In genomic region chr11:61851128-61851899, GRCh38 we compare ENCODE assay signal across 17 cellular contexts. TPM values are rescaled to one million over a fixed set of nuclear protein-coding genes. Genes with fewer than 3 reads are reported as not detected.
A peak's percentile ranks its signal among the peaks of the same experiment; 100 is the strongest.
DNase-seq lines count a peak whose midpoint lies in the region; ATAC-seq and TF ChIP-seq lines count a peak whose summit lies in the region.
"Had no signal": no experiment of that assay in that cellular context is flagged by ENCODE, and none has a peak within 500 bp of the region (broad histone marks: within the 10 kb centered on the region; RNA-seq: fewer than 3 reads in every experiment).

No MANE protein-coding gene starts in this region.

- H3K27me3 Mint-ChIP-seq in WTC11 (ENCODE audit: low read depth), result no peaks in the 10 kb centered on the region
- peaks cover 17% of the 10 kb centered on the region for H3K27me3 Mint-ChIP-seq in endothelial cell (ENCODE audit: unreplicated experiment)
- no peaks in the 10 kb centered on the region for H3K27me3 Mint-ChIP-seq in stimulated activated naive B cell treated with anti-CD40 and anti-IgM and Interleukin-4, amounts not matched to agents 10 μg/mL and 1 μg/mL and 100 μg/mL, for 72 hours
- H3K27me3 Mint-ChIP-seq in T-helper 17 cell, result no peaks in the 10 kb centered on the region
- H3K27me3 Mint-ChIP-seq: stimulated activated naive CD8-positive, alpha-beta T cell treated with anti-CD3 and anti-CD28 coated beads, Interleukin-15, amount 100 ng/mL, for 72 hours had no signal

- H3K27ac ChIP-seq in layer of hippocampus (ENCODE audit: low read depth, low read length), result peak overlapping the region; percentile 55

- H3K4me1 Mint-ChIP-seq in WTC11 (no peaks in the 10 kb centered on the region), endothelial cell (ENCODE audit: unreplicated experiment) (peaks cover 5% of the 10 kb centered on the region), T-helper 17 cell (no peaks in the 10 kb centered on the region)
- peaks cover 0 to 2% of the 10 kb centered on the region in 2 donors for H3K4me1 Mint-ChIP-seq in stimulated activated naive B cell treated with anti-CD40 and anti-IgM and Interleukin-4, amounts not matched to agents 10 μg/mL and 1 μg/mL and 100 μg/mL, for 72 hours
- H3K4me1 Mint-ChIP-seq: CD8-positive, alpha-beta memory T cell; stimulated activated naive CD8-positive, alpha-beta T cell treated with anti-CD3 and anti-CD28 coated beads, Interleukin-15, amount 100 ng/mL, for 72 hours had no signal

- H3K27me3 ChIP-seq in layer of hippocampus (ENCODE audit: control insufficient read depth, insufficient read depth, low read length), result no peaks in the 10 kb centered on the region
- H3K27me3 ChIP-seq: esophagus muscularis mucosa had no signal

- ATAC-seq in WTC11 (no peak), T-helper 17 cell (no peak), HG03045 (IDR thresholded peaks at IDR 0.05; ENCODE audit: unreplicated experiment) (no peak), HG03135 (IDR thresholded peaks at IDR 0.05; ENCODE audit: unreplicated experiment) (no peak)
- no peak for ATAC-seq in stimulated activated naive B cell treated with anti-CD40 and anti-IgM and Interleukin-4, amounts not matched to agents 10 μg/mL and 1 μg/mL and 100 μg/mL, for 72 hours (replicated peaks)
- ATAC-seq: stimulated activated naive CD8-positive, alpha-beta T cell treated with anti-CD3 and anti-CD28 coated beads, Interleukin-15, amount 100 ng/mL, for 72 hours had no signal

- H3K36me3 Mint-ChIP-seq in WTC11, result peaks cover 76% of the 10 kb centered on the region
- peaks cover 61% of the 10 kb centered on the region for H3K36me3 Mint-ChIP-seq in endothelial cell (ENCODE audit: low read depth, unreplicated experiment)
- H3K36me3 Mint-ChIP-seq in stimulated activated naive B cell treated with anti-CD40 and anti-IgM and Interleukin-4, amounts not matched to agents 10 μg/mL and 1 μg/mL and 100 μg/mL, for 72 hours, result peaks cover 50 to 77% of the 10 kb centered on the region in 2 donors
- no peaks in the 10 kb centered on the region for H3K36me3 Mint-ChIP-seq in T-helper 17 cell (ENCODE audit: low read depth)

- no peak overlapping the region for H3K4me3 Mint-ChIP-seq in WTC11
- peak overlapping the region; percentile 54 for H3K4me3 Mint-ChIP-seq in endothelial cell (ENCODE audit: unreplicated experiment)
- H3K4me3 Mint-ChIP-seq in stimulated activated naive B cell treated with anti-CD40 and anti-IgM and Interleukin-4, amounts not matched to agents 10 μg/mL and 1 μg/mL and 100 μg/mL, for 72 hours, result no peak overlapping the region
- H3K4me3 Mint-ChIP-seq in T-helper 17 cell, result no peak overlapping the region
- H3K4me3 Mint-ChIP-seq: CD8-positive, alpha-beta memory T cell; nephron; stimulated activated naive CD8-positive, alpha-beta T cell treated with anti-CD3 and anti-CD28 coated beads, Interleukin-15, amount 100 ng/mL, for 72 hours had no signal

- POLR2A ChIA-PET in WTC11 (lab: Charles Lee), result no interaction called here

- H3K9me3 ChIP-seq in T-helper 17 cell (ENCODE audit: control insufficient read depth, low read length, poor library complexity, severe bottlenecking), result no peaks in the 10 kb centered on the region
- H3K9me3 ChIP-seq: esophagus muscularis mucosa had no signal

- CTCF ChIA-PET in WTC11 (lab: Charles Lee), result no interaction called here

- peak overlapping the region; percentile 49 for H3K27ac Mint-ChIP-seq in WTC11
- H3K27ac Mint-ChIP-seq in endothelial cell (ENCODE audit: unreplicated experiment), result no peak overlapping the region
- H3K27ac Mint-ChIP-seq in stimulated activated naive B cell treated with anti-CD40 and anti-IgM and Interleukin-4, amounts not matched to agents 10 μg/mL and 1 μg/mL and 100 μg/mL, for 72 hours, result peak overlapping the region; percentile 31
- H3K27ac Mint-ChIP-seq in T-helper 17 cell, result no peak overlapping the region
- H3K27ac Mint-ChIP-seq: CD8-positive, alpha-beta memory T cell; nephron had no signal

- TF ChIP-seq CTCF in WTC11 (IDR thresholded peaks at IDR 0.05) (no peak), endothelial cell (IDR thresholded peaks at IDR 0.05; ENCODE audit: unreplicated experiment) (no peak)

- no peak for DNase-seq in WTC11 (ENCODE audit: low spot score)
- no peak for DNase-seq in endothelial cell (ENCODE audit: low spot score)
- DNase-seq in stimulated activated naive B cell treated with anti-CD40 and anti-IgM and Interleukin-4, amounts not matched to agents 10 μg/mL and 1 μg/mL and 100 μg/mL, for 72 hours, result no peak
- no peak for DNase-seq in T-helper 17 cell
- DNase-seq in HuH-7 (ENCODE audit: low spot score), result no peak
- DNase-seq: activated CD4-positive, alpha-beta T cell treated with anti-CD3 and anti-CD28 coated beads, Interleukin-2, amount 50 U/mL, for 1 hour; activated naive CD4-positive, alpha-beta T cell treated with Interleukin-2 at 50 U/mL for 16 hours; CD8-positive, alpha-beta memory T cell; DMS79; mesenchymal stem cell; NCI-H1417 treated with DMSO at 0.1 percent for 48 hours; stimulated activated naive CD8-positive, alpha-beta T cell treated with anti-CD3 and anti-CD28 coated beads, Interleukin-15, amount 100 ng/mL, for 72 hours had no signal

- no peaks in the 10 kb centered on the region for H3K9me3 Mint-ChIP-seq in WTC11
- H3K9me3 Mint-ChIP-seq in endothelial cell (ENCODE audit: unreplicated experiment), result no peaks in the 10 kb centered on the region
- H3K9me3 Mint-ChIP-seq in stimulated activated naive B cell treated with anti-CD40 and anti-IgM and Interleukin-4, amounts not matched to agents 10 μg/mL and 1 μg/mL and 100 μg/mL, for 72 hours, result no peaks in the 10 kb centered on the region
- H3K9me3 Mint-ChIP-seq: CD8-positive, alpha-beta memory T cell; nephron; stimulated activated naive CD8-positive, alpha-beta T cell treated with anti-CD3 and anti-CD28 coated beads, Interleukin-15, amount 100 ng/mL, for 72 hours had no signal

TF ChIP-seq in WTC11, 78 proteins besides CTCF, POLR2A, EP300 and RAD21 (continues in another document):
- TF ChIP-seq GRHL2 (CRISPR knock-in tag; IDR thresholded peaks at IDR 0.05; ENCODE audit: insufficient replicate concordance, severe bottlenecking) (no peak), ZNF121 (CRISPR knock-in tag; IDR thresholded peaks at IDR 0.05) (no peak), FOXJ3 (CRISPR knock-in tag; IDR thresholded peaks at IDR 0.05; ENCODE audit: borderline replicate concordance) (no peak), NFYB (CRISPR knock-in tag; conservative IDR thresholded peaks at IDR 0.05; ENCODE audit: low read depth) (no peak), EMX1 (CRISPR knock-in tag; IDR thresholded peaks at IDR 0.05) (no peak), PRRX2 (CRISPR knock-in tag; IDR thresholded peaks at IDR 0.05) (no peak), SOX15 (CRISPR knock-in tag; IDR thresholded peaks at IDR 0.05) (no peak), CREM (CRISPR knock-in tag; IDR thresholded peaks at IDR 0.05) (no peak), ZNF396 (CRISPR knock-in tag; IDR thresholded peaks at IDR 0.05; ENCODE audit: borderline replicate concordance) (no peak), NFE2L1 (CRISPR knock-in tag; IDR thresholded peaks at IDR 0.05) (no peak), TP53 (CRISPR knock-in tag; IDR thresholded peaks at IDR 0.05) (no peak)
- TF ChIP-seq, protein P1, sequence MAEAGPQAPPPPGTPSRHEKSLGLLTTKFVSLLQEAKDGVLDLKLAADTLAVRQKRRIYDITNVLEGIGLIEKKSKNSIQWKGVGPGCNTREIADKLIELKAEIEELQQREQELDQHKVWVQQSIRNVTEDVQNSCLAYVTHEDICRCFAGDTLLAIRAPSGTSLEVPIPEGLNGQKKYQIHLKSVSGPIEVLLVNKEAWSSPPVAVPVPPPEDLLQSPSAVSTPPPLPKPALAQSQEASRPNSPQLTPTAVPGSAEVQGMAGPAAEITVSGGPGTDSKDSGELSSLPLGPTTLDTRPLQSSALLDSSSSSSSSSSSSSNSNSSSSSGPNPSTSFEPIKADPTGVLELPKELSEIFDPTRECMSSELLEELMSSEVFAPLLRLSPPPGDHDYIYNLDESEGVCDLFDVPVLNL (CRISPR knock-in tag; IDR thresholded peaks at IDR 0.05; ENCODE audit: borderline replicate concordance, low read depth), result no peak
- TF ChIP-seq, protein P2, sequence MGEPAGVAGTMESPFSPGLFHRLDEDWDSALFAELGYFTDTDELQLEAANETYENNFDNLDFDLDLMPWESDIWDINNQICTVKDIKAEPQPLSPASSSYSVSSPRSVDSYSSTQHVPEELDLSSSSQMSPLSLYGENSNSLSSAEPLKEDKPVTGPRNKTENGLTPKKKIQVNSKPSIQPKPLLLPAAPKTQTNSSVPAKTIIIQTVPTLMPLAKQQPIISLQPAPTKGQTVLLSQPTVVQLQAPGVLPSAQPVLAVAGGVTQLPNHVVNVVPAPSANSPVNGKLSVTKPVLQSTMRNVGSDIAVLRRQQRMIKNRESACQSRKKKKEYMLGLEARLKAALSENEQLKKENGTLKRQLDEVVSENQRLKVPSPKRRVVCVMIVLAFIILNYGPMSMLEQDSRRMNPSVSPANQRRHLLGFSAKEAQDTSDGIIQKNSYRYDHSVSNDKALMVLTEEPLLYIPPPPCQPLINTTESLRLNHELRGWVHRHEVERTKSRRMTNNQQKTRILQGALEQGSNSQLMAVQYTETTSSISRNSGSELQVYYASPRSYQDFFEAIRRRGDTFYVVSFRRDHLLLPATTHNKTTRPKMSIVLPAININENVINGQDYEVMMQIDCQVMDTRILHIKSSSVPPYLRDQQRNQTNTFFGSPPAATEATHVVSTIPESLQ (CRISPR knock-in tag; IDR thresholded peaks at IDR 0.05), result no peak

RNA-seq across cellular contexts. Expression of gene FADS2, which starts 23.2 kb away (rescaled TPM):
- 416 to 423 TPM (median 422 TPM) in 3 replicates for total RNA-seq in WTC11 (2021)
- 682 TPM for total RNA-seq in endothelial cell (ENCODE audit: unreplicated experiment)
- 10 to 100 TPM in 1 of 2 donors, 1 to 10 TPM in 1; 5.2 to 15.7 TPM for total RNA-seq in T-helper 17 cell

RNA-seq across cellular contexts. Expression of gene FADS1, which starts 34.5 kb away (rescaled TPM):
- total RNA-seq in WTC11 (2021) (105 to 108 TPM (median 105 TPM) in 3 replicates), endothelial cell (ENCODE audit: unreplicated experiment) (102 TPM), T-helper 17 cell (1 to 10 TPM; 1.2 to 4.6 TPM)

RNA-seq across cellular contexts. Expression of gene FADS3, which starts 40.0 kb away (rescaled TPM):
- 47.4 to 50.0 TPM (median 49.3 TPM) in 3 replicates for total RNA-seq in WTC11 (2021)
- 42.0 TPM for total RNA-seq in endothelial cell (ENCODE audit: unreplicated experiment)
- 10 to 100 TPM in 1 of 2 donors, 1 to 10 TPM in 1; 8.5 to 14.5 TPM for total RNA-seq in T-helper 17 cell

RNA-seq across cellular contexts. Expression of gene FEN1, which starts 58.6 kb away (rescaled TPM):
- 72.3 to 96.3 TPM (median 73.2 TPM) in 3 replicates for total RNA-seq in WTC11 (2021)
- total RNA-seq in endothelial cell (ENCODE audit: unreplicated experiment), result 22.0 TPM
- 10 to 100 TPM in 1 of 2 donors, 1 to 10 TPM in 1; 9.7 to 13.0 TPM for total RNA-seq in T-helper 17 cell

RNA-seq across cellular contexts. Expression of gene TMEM258, which starts 58.9 kb away (rescaled TPM):
- total RNA-seq in WTC11 (2021), result 175 to 192 TPM (median 190 TPM) in 3 replicates
- 125 TPM for total RNA-seq in endothelial cell (ENCODE audit: unreplicated experiment)
- total RNA-seq in T-helper 17 cell, result 10 to 100 TPM; 68.4 to 77.6 TPM

Comparison
In these comparisons a context has a peak if more than half of its experiments do, and no peak if none do; other contexts are left out.
1. H3K27ac Mint-ChIP-seq: peak in WTC11 (single experiment) and stimulated activated naive B cell treated with anti-CD40 and anti-IgM and Interleukin-4, amounts not matched to agents 10 μg/mL and 1 μg/mL and 100 μg/mL, for 72 hours (single experiment); none in endothelial cell (single experiment) and T-helper 17 cell (single experiment).
2. RNA of gene FADS2, which starts 23.2 kb away (total RNA-seq): 682 TPM in endothelial cell (single experiment) and 416 to 423 TPM in WTC11; 5.2 to 15.7 TPM in T-helper 17 cell; every median in the first group is over 10 times any median in the second.
3. RNA of gene FADS1, which starts 34.5 kb away (total RNA-seq): 105 to 108 TPM in WTC11 and 102 TPM in endothelial cell (single experiment); 1.2 to 4.6 TPM in T-helper 17 cell; every median in the first group is over 10 times any median in the second.